In the genomic region with DNA sequence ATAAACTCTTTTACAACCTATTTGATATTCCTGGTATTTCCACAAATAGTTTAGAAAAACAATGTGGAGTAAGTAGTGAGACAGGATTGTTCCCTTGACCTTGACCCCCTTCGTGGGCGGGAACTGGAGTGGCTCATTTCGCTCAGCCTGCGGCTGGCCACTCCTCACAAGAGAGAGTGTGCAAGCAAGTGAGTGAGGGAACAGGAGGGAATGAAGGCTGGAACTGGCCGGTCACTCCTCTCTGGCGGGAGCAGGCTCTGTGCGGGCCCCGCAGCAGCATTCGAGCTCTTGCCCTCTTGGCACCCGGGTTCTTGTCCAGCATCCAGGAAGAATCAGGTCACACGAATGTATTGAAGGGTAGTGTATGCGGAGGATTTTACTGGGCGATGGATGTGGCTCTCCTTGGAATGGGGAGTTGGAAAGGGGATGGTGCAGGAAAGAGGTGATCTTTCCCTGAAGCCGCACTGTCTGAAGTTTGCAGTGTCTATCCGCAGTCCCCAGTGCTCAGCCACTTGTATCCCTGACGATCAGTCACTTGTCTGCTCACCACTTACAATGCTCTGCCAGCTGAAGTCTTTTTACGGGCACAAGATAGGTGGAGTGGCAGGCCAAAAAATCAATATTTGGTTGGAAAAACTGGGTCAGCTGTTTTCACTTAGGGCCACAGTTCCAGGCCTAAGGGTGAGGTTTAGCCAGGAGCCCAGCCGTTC, we compare ENCODE assay signal across 17 cellular contexts.
"Had no signal": no experiment of that assay in that cellular context is flagged by ENCODE, and none has a peak within 500 bp of the region (broad histone marks: within the 10 kb centered on the region; RNA-seq: fewer than 3 reads in every experiment).

No MANE protein-coding gene starts in this region.

- H3K4me1 Mint-ChIP-seq: activated naive CD8-positive, alpha-beta T cell treated with anti-CD3 and anti-CD28 coated beads for 36 hours; activated T-helper 17 cell treated with anti-CD3 and anti-CD28 coated beads, Interleukin-2, amount 50 U/mL, for 72 hours; immature natural killer cell; natural killer cell had no signal

- H3K27ac Mint-ChIP-seq: activated naive CD8-positive, alpha-beta T cell treated with anti-CD3 and anti-CD28 coated beads for 36 hours; activated T-helper 17 cell treated with anti-CD3 and anti-CD28 coated beads, Interleukin-2, amount 50 U/mL, for 72 hours; dendritic cell treated with granulocyte-macrophage colony-stimulating factor and Interleukin-4, amounts not matched to agents 40 ng/mL and 50 ng/mL, for 4 days; immature natural killer cell; natural killer cell; stimulated activated naive B cell treated with anti-CD40 and anti-IgM and Interleukin-4, amounts not matched to agents 10 μg/mL and 1 μg/mL and 100 μg/mL, for 72 hours had no signal

- H3K4me3 Mint-ChIP-seq: activated naive CD8-positive, alpha-beta T cell treated with anti-CD3 and anti-CD28 coated beads for 36 hours; activated T-helper 17 cell treated with anti-CD3 and anti-CD28 coated beads, Interleukin-2, amount 50 U/mL, for 72 hours; dendritic cell treated with granulocyte-macrophage colony-stimulating factor and Interleukin-4, amounts not matched to agents 40 ng/mL and 50 ng/mL, for 4 days; immature natural killer cell; natural killer cell; stimulated activated naive B cell treated with anti-CD40 and anti-IgM and Interleukin-4, amounts not matched to agents 10 μg/mL and 1 μg/mL and 100 μg/mL, for 72 hours had no signal

- H3K9me3 Mint-ChIP-seq: activated naive CD8-positive, alpha-beta T cell treated with anti-CD3 and anti-CD28 coated beads for 36 hours; activated T-helper 17 cell treated with anti-CD3 and anti-CD28 coated beads, Interleukin-2, amount 50 U/mL, for 72 hours; immature natural killer cell; natural killer cell had no signal

- H3K36me3 Mint-ChIP-seq: activated naive CD8-positive, alpha-beta T cell treated with anti-CD3 and anti-CD28 coated beads for 36 hours; immature natural killer cell; natural killer cell; stimulated activated naive B cell treated with anti-CD40 and anti-IgM and Interleukin-4, amounts not matched to agents 10 μg/mL and 1 μg/mL and 100 μg/mL, for 72 hours had no signal

- H3K27me3 Mint-ChIP-seq: activated naive CD8-positive, alpha-beta T cell treated with anti-CD3 and anti-CD28 coated beads for 36 hours; activated T-helper 17 cell treated with anti-CD3 and anti-CD28 coated beads, Interleukin-2, amount 50 U/mL, for 72 hours; dendritic cell treated with granulocyte-macrophage colony-stimulating factor and Interleukin-4, amounts not matched to agents 40 ng/mL and 50 ng/mL, for 4 days; stimulated activated naive B cell treated with anti-CD40 and anti-IgM and Interleukin-4, amounts not matched to agents 10 μg/mL and 1 μg/mL and 100 μg/mL, for 72 hours had no signal

- ATAC-seq: activated T-helper 17 cell treated with anti-CD3 and anti-CD28 coated beads, Interleukin-2, amount 50 U/mL, for 72 hours; lower lobe of right lung; natural killer cell; stimulated activated naive B cell treated with anti-CD40 and anti-IgM and Interleukin-4, amounts not matched to agents 10 μg/mL and 1 μg/mL and 100 μg/mL, for 72 hours had no signal

- DNase-seq: activated CD4-positive, alpha-beta T cell treated with anti-CD3 and anti-CD28 coated beads for 1 hour; activated CD4-positive, alpha-beta T cell treated with anti-CD3 and anti-CD28 coated beads, Interleukin-2, amount 50 U/mL, for 4 hours; activated naive CD4-positive, alpha-beta T cell; activated naive CD8-positive, alpha-beta T cell treated with anti-CD3 and anti-CD28 coated beads for 36 hours; activated T-cell treated with anti-CD3 and anti-CD28 coated beads, Interleukin-2, amount 50 U/mL, for 1 hour; amniotic stem cell; effector CD8-positive, alpha-beta T cell; immature natural killer cell; kidney glomerular epithelial cell; lower lobe of right lung; natural killer cell; retina; stimulated activated naive B cell treated with anti-CD40 and anti-IgM and Interleukin-4, amounts not matched to agents 10 μg/mL and 1 μg/mL and 100 μg/mL, for 72 hours; T-helper 2 cell; WERI-Rb-1 had no signal
